Comparison of ENCODE assay signal across 16 cellular contexts in the genomic region with DNA sequence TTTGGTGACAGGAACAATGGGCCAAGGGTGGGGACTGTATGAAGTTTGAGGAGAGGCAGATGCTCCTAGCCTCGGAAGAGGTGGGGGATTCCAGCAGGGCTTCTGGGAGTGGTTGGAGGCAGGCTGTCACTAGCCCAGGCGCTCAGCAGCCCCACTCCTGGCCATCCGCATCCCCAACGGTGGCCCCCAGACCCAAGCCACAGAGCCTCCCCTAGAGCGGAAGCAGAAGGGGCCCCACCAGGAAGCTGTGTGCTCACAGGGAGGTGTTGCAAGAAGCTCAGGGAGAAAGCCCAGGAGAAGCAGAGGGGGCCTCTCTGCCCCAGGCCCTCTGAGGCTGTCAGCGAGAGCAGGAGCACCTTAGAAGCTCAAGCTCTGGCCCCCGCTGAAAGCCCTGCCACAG. TPM values are rescaled to one million over a fixed set of nuclear protein-coding genes. Genes with fewer than 3 reads are reported as not detected.
DNase-seq lines count a peak whose midpoint lies in the region; ATAC-seq and TF ChIP-seq lines count a peak whose summit lies in the region.
"Had no signal": no experiment of that assay in that cellular context is flagged by ENCODE, and none has a peak within 500 bp of the region (broad histone marks: within the 10 kb centered on the region; RNA-seq: fewer than 3 reads in every experiment).

No MANE protein-coding gene starts in this region.

- no peak overlapping the region for H2AFZ ChIP-seq in osteoblast (ENCODE audit: low read length)

- DNase-seq in activated CD4-positive, alpha-beta T cell treated with anti-CD3 and anti-CD28 coated beads, Interleukin-2, amount 10 ng/mL, durations not matched to agents 7 days and 5 days, result no peak
- DNase-seq in activated CD4-positive, alpha-beta T cell treated with anti-CD3 and anti-CD28 coated beads, Interleukin-2, amount 50 U/mL, for 4 hours, result no peak
- DNase-seq in HL-60 (ENCODE audit: low read depth in 1 of 2, low spot score in 1 of 2) (peak; percentile 91 to 98), T-cell (peak in 1 of 34 experiments; percentile 28), memory B cell (ENCODE audit: low spot score in 2 of 2) (no peak), osteoblast (ENCODE audit: insufficient read length, low spot score, missing footprints) (no peak), tibial artery (no peak)
- DNase-seq in stimulated activated CD8-positive, alpha-beta memory T cell treated with anti-CD3 and anti-CD28 coated beads, Interleukin-4, amount 100 ng/mL, for 48 hours, result no peak
- DNase-seq: H9, heart right ventricle, left ventricle myocardium inferior, NCI-H2081 treated with DMSO at 0.1 percent for 48 hours, T-helper 9 cell had no signal

- no peak overlapping the region for H3K4me2 ChIP-seq in osteoblast (ENCODE audit: insufficient read depth, low read length)
- H3K4me2 ChIP-seq: smooth muscle cell had no signal

- peaks cover 10% of the 10 kb centered on the region for H3K36me3 Mint-ChIP-seq in activated CD4-positive, alpha-beta T cell treated with anti-CD3 and anti-CD28 coated beads, Interleukin-2, amount 10 ng/mL, durations not matched to agents 7 days and 5 days (ENCODE audit: low read depth)
- H3K36me3 Mint-ChIP-seq in T-cell (peaks cover 3% of the 10 kb centered on the region), memory B cell (peaks cover 11% of the 10 kb centered on the region)
- H3K36me3 Mint-ChIP-seq: brain had no signal

- CTCF ChIA-PET in activated CD4-positive, alpha-beta T cell treated with anti-CD3 and anti-CD28 coated beads, Interleukin-2, amount 10 ng/mL, durations not matched to agents 7 days and 5 days (lab: Charles Lee), result interaction anchor here (0.6 to 1.5 kb wide), 4 partner anchors 19 to 347 kb away, joined by 3 to 7 read pairs (median 3); a partner anchor contains a TSS
- CTCF ChIA-PET in T-cell (lab: Charles Lee), result no interaction called here

- POLR2A ChIA-PET in activated CD4-positive, alpha-beta T cell treated with anti-CD3 and anti-CD28 coated beads, Interleukin-2, amount 10 ng/mL, durations not matched to agents 7 days and 5 days (lab: Charles Lee), result interaction anchor here (1.2 kb wide), 1 partner anchor 20 kb away, joined by 5 read pairs; a partner anchor contains a TSS
- POLR2A ChIA-PET in T-cell (lab: Charles Lee), result no interaction called here

- no peaks in the 10 kb centered on the region for H3K27me3 Mint-ChIP-seq in activated CD4-positive, alpha-beta T cell treated with anti-CD3 and anti-CD28 coated beads, Interleukin-2, amount 10 ng/mL, durations not matched to agents 7 days and 5 days
- H3K27me3 Mint-ChIP-seq in T-cell (no peaks in the 10 kb centered on the region), memory B cell (no peaks in the 10 kb centered on the region)
- H3K27me3 Mint-ChIP-seq: brain had no signal

- TF ChIP-seq CTCF in HL-60 (IDR thresholded peaks at IDR 0.05; ENCODE audit: insufficient read depth, low read length), result no peak
- TF ChIP-seq CTCF in osteoblast (IDR thresholded peaks at IDR 0.05; ENCODE audit: extremely low read depth, low read depth, low read length), result no peak
- TF ChIP-seq CTCF in tibial artery (IDR thresholded peaks at IDR 0.05), result no peak

- H3K4me3 Mint-ChIP-seq in activated CD4-positive, alpha-beta T cell treated with anti-CD3 and anti-CD28 coated beads, Interleukin-2, amount 10 ng/mL, durations not matched to agents 7 days and 5 days, result no peak overlapping the region
- peak overlapping the region in 1 of 3 donors; percentile 34 for H3K4me3 Mint-ChIP-seq in T-cell
- H3K4me3 Mint-ChIP-seq in memory B cell, result no peak overlapping the region
- H3K4me3 Mint-ChIP-seq: brain, H9 had no signal

- H3K9me3 ChIP-seq in osteoblast (ENCODE audit: low read depth, low read length) (no peaks in the 10 kb centered on the region), tibial artery (no peaks in the 10 kb centered on the region)
- H3K9me3 ChIP-seq: heart right ventricle, left ventricle myocardium inferior had no signal

- H3K36me3 ChIP-seq in osteoblast (ENCODE audit: insufficient read depth, low read length), result peaks cover under 1% of the 10 kb centered on the region
- H3K36me3 ChIP-seq in tibial artery, result peaks cover 1 to 24% (median 7%) of the 10 kb centered on the region in 3 donors

- H3K79me2 ChIP-seq in osteoblast (ENCODE audit: insufficient read depth, low read length), result no peaks in the 10 kb centered on the region

- H3K27me3 ChIP-seq in HL-60 (ENCODE audit: insufficient read depth, poor library complexity, severe bottlenecking) (no peaks in the 10 kb centered on the region), osteoblast (ENCODE audit: insufficient read depth, low read length) (no peaks in the 10 kb centered on the region), tibial artery (no peaks in the 10 kb centered on the region)
- H3K27me3 ChIP-seq: heart right ventricle had no signal

- peak; percentile 24 to 71 (median 50) for ATAC-seq in T-cell (replicated peaks in 1 of 4)
- peak; percentile 8 for ATAC-seq in memory B cell (ENCODE audit: low read depth)

- peaks cover 27% of the 10 kb centered on the region for H3K4me1 Mint-ChIP-seq in activated CD4-positive, alpha-beta T cell treated with anti-CD3 and anti-CD28 coated beads, Interleukin-2, amount 10 ng/mL, durations not matched to agents 7 days and 5 days
- H3K4me1 Mint-ChIP-seq in T-cell (peaks cover 18 to 25% (median 22%) of the 10 kb centered on the region in 3 donors), memory B cell (no peaks in the 10 kb centered on the region)

- peak overlapping the region; percentile 90 for H3K27ac ChIP-seq in HL-60 (replicated peaks)
- no peak overlapping the region for H3K27ac ChIP-seq in osteoblast (ENCODE audit: low read depth, low read length)
- no peak overlapping the region for H3K27ac ChIP-seq in tibial artery
- H3K27ac ChIP-seq: left ventricle myocardium inferior had no signal

- H3K4me1 ChIP-seq in osteoblast (ENCODE audit: insufficient read depth, low read length) (no peaks in the 10 kb centered on the region), tibial artery (no peaks in the 10 kb centered on the region)
- H3K4me1 ChIP-seq: left ventricle myocardium inferior had no signal

- intact Hi-C loops in tibial artery (cut with DNase I; ENCODE audit: low total_unique reads), result no loop called here

- peak overlapping the region; percentile 74 for H3K27ac Mint-ChIP-seq in activated CD4-positive, alpha-beta T cell treated with anti-CD3 and anti-CD28 coated beads, Interleukin-2, amount 10 ng/mL, durations not matched to agents 7 days and 5 days
- peak overlapping the region; percentile 69 to 84 for H3K27ac Mint-ChIP-seq in T-cell
- no peak overlapping the region for H3K27ac Mint-ChIP-seq in memory B cell
- H3K27ac Mint-ChIP-seq: brain had no signal

- H3K4me3 ChIP-seq in HL-60 (replicated peaks; ENCODE audit: insufficient read depth, low read length) (no peak overlapping the region), osteoblast (ENCODE audit: insufficient read depth, low read length) (no peak overlapping the region), tibial artery (no peak overlapping the region)
- H3K4me3 ChIP-seq: heart right ventricle, left ventricle myocardium inferior, smooth muscle cell had no signal

- no peaks in the 10 kb centered on the region for H3K9me3 Mint-ChIP-seq in activated CD4-positive, alpha-beta T cell treated with anti-CD3 and anti-CD28 coated beads, Interleukin-2, amount 10 ng/mL, durations not matched to agents 7 days and 5 days
- no peaks in the 10 kb centered on the region for H3K9me3 Mint-ChIP-seq in T-cell
- H3K9me3 Mint-ChIP-seq in memory B cell, result no peaks in the 10 kb centered on the region
- H3K9me3 Mint-ChIP-seq: brain, H9 had no signal

- no peaks in the 10 kb centered on the region for H4K20me1 ChIP-seq in osteoblast (ENCODE audit: insufficient read depth, low read length)

RNA-seq across cellular contexts. Expression of a gene that starts 8.3 kb away (rescaled TPM):
- 1 to 10 TPM; 3.8 to 6.7 TPM for total RNA-seq in activated CD4-positive, alpha-beta T cell treated with anti-CD3 and anti-CD28 coated beads, Interleukin-2, amount 10 ng/mL, durations not matched to agents 7 days and 5 days
- total RNA-seq in T-cell (1 to 10 TPM; 2.2 to 5.1 (median 3.8) TPM), osteoblast (under 0.01 TPM in 1 of 2 replicates, not detected in the other)
- total RNA-seq: Daoy, smooth muscle cell had no signal

RNA-seq across cellular contexts. Expression of a gene that starts 19.8 kb away (rescaled TPM):
- 10 to 100 TPM; 46.8 to 47.3 TPM for total RNA-seq in activated CD4-positive, alpha-beta T cell treated with anti-CD3 and anti-CD28 coated beads, Interleukin-2, amount 10 ng/mL, durations not matched to agents 7 days and 5 days
- total RNA-seq in T-cell (10 to 100 TPM; 34.4 to 78.6 (median 67.2) TPM), osteoblast (2.9 and 6.9 TPM in 2 replicates)

RNA-seq across cellular contexts. Expression of a gene that starts 49.4 kb away (rescaled TPM):
- total RNA-seq in activated CD4-positive, alpha-beta T cell treated with anti-CD3 and anti-CD28 coated beads, Interleukin-2, amount 10 ng/mL, durations not matched to agents 7 days and 5 days, result 100 to 1,000 TPM; 248 to 265 TPM
- total RNA-seq in T-cell, result 100 to 1,000 TPM; 200 to 272 (median 213) TPM
- 37.7 and 39.4 TPM in 2 replicates for total RNA-seq in osteoblast

Comparison
In these comparisons a context has a peak if more than half of its experiments do, and no peak if none do; other contexts are left out.
1. DNase-seq: peak in HL-60 (2 of 2); none in activated CD4-positive, alpha-beta T cell treated with anti-CD3 and anti-CD28 coated beads, Interleukin-2, amount 10 ng/mL, durations not matched to agents 7 days and 5 days (single experiment), activated CD4-positive, alpha-beta T cell treated with anti-CD3 and anti-CD28 coated beads, Interleukin-2, amount 50 U/mL, for 4 hours (0 of 2), memory B cell (0 of 2), osteoblast (single experiment), tibial artery (0 of 2) and stimulated activated CD8-positive, alpha-beta memory T cell treated with anti-CD3 and anti-CD28 coated beads, Interleukin-4, amount 100 ng/mL, for 48 hours (single experiment).